In genomic region chr10:23081156-23081833, GRCh38 we compare ENCODE assay signal across 16 cellular contexts. TPM values are rescaled to one million over a fixed set of nuclear protein-coding genes. Genes with fewer than 3 reads are reported as not detected.
DNase-seq lines count a peak whose midpoint lies in the region; ATAC-seq and TF ChIP-seq lines count a peak whose summit lies in the region.
"Had no signal": no experiment of that assay in that cellular context is flagged by ENCODE, and none has a peak within 500 bp of the region (broad histone marks: within the 10 kb centered on the region; RNA-seq: fewer than 3 reads in every experiment).

No MANE protein-coding gene starts in this region.

- TF ChIP-seq POLR2A in prostate gland (IDR thresholded peaks at IDR 0.05) = no peak

- H3K36me3 ChIP-seq in SJCRH30 = no peaks in the 10 kb centered on the region
- no peaks in the 10 kb centered on the region for H3K36me3 ChIP-seq in prostate gland
- H3K36me3 ChIP-seq: brain microvascular endothelial cell, stomach had no signal

- H3K36me3 Mint-ChIP-seq in HFFc6 (ENCODE audit: low read depth) = no peaks in the 10 kb centered on the region

- no peak overlapping the region for H3K4me3 Mint-ChIP-seq in HFFc6
- H3K4me3 Mint-ChIP-seq: CD4-positive, alpha-beta T cell had no signal

- H3K27ac ChIP-seq in SJCRH30 (peak overlapping the region; percentile 4; the same call in 1 of the 2 replicates), prostate gland (no peak overlapping the region)
- H3K27ac ChIP-seq: brain microvascular endothelial cell had no signal

- no peak for TF ChIP-seq CTCF in HFFc6 (IDR thresholded peaks at IDR 0.05)
- TF ChIP-seq CTCF in fibroblast of the aortic adventitia (IDR thresholded peaks at IDR 0.05; ENCODE audit: insufficient read depth, low read length) = no peak
- TF ChIP-seq CTCF in prostate gland (IDR thresholded peaks at IDR 0.05) = no peak

- peak; percentile 6 for DNase-seq in HFFc6
- DNase-seq in SJCRH30 = peak; percentile 49 to 72
- peak; percentile 73 for DNase-seq in fibroblast of the aortic adventitia (ENCODE audit: low read depth)
- peak; percentile 22 for DNase-seq in prostate gland (ENCODE audit: low spot score)
- no peak for DNase-seq in left colon
- DNase-seq: brain microvascular endothelial cell; CD4-positive, alpha-beta T cell; effector CD8-positive, alpha-beta T cell; head of caudate nucleus; stomach; T-helper 9 cell had no signal

- H3K4me1 Mint-ChIP-seq in HFFc6 (ENCODE audit: low read depth) = 0 out of 2 replicates have a peak, but pooled peaks cover 8% of the 10 kb centered on the region

- H3K4me1 ChIP-seq in SJCRH30 = peaks cover 25% of the 10 kb centered on the region
- no peaks in the 10 kb centered on the region for H3K4me1 ChIP-seq in prostate gland (replicated peaks)

- H3K4me3 ChIP-seq in SJCRH30 (peak overlapping the region; percentile 9), fibroblast of the aortic adventitia (ENCODE audit: low read depth, low read length) (no peak overlapping the region), prostate gland (no peak overlapping the region)
- H3K4me3 ChIP-seq: skin epidermis, stomach had no signal

- peaks cover 36% of the 10 kb centered on the region for H3K27me3 Mint-ChIP-seq in HFFc6 (ENCODE audit: insufficient read depth)

- H3K9me3 Mint-ChIP-seq in HFFc6 = no peaks in the 10 kb centered on the region
- H3K9me3 Mint-ChIP-seq: activated T-helper 2 cell treated with anti-CD3 and anti-CD28 coated beads, Interferon-gamma antibody, Interleukin-2, Interleukin-4, amounts not matched to agents 10 μg/mL and 5 μg/mL and 100 μg/mL, durations not matched to agents 14 hours and 24 hours and 36 hours; CD4-positive, alpha-beta T cell had no signal

- ATAC-seq in left colon = no peak
- no peak for ATAC-seq in GM19035 (IDR thresholded peaks at IDR 0.05; ENCODE audit: unreplicated experiment)
- no peak for ATAC-seq in GM18870 (IDR thresholded peaks at IDR 0.05; ENCODE audit: unreplicated experiment)
- ATAC-seq: Panc1 had no signal

- H3K27ac Mint-ChIP-seq in HFFc6 = no peak overlapping the region
- H3K27ac Mint-ChIP-seq: activated T-helper 2 cell treated with anti-CD3 and anti-CD28 coated beads, Interferon-gamma antibody, Interleukin-2, Interleukin-4, amounts not matched to agents 10 μg/mL and 5 μg/mL and 100 μg/mL, durations not matched to agents 14 hours and 24 hours and 36 hours; CD4-positive, alpha-beta T cell had no signal

- 8% methylated on average over 8 of the region's 8 CpGs for WGBS in prostate gland

- H3K9me3 ChIP-seq in SJCRH30 (replicated peaks) (no peaks in the 10 kb centered on the region; the same call in 1 of the 2 replicates), prostate gland (no peaks in the 10 kb centered on the region)
- H3K9me3 ChIP-seq: stomach had no signal

- intact Hi-C loops in prostate gland (cut with DNase I) (no loop called here), left colon (cut with DNase I, micrococcal nuclease) (no loop called here)

- H3K27me3 ChIP-seq in SJCRH30 (no peaks in the 10 kb centered on the region), prostate gland (replicated peaks; ENCODE audit: insufficient read depth) (no peaks in the 10 kb centered on the region)

RNA-seq across cellular contexts. Expression of gene MSRB2, which starts 14.1 kb away (rescaled TPM):
- total RNA-seq in HFFc6 (2021; fragmentation: NEBNext Ultra II Directional; extraction: Animal tissue kit (Norgen Biotek cat#: 25700)) = 10 to 100 TPM; 23.5 to 31.2 (median 26.2) TPM
- total RNA-seq in SJCRH30 (2014; rRNA removed; shearing (Covaris generic)) = 22.7 and 23.8 TPM in 2 replicates
- 7.3 and 12.0 TPM in 2 replicates for total RNA-seq in fibroblast of the aortic adventitia (ENCODE audit: low replicate concordance)
- total RNA-seq in prostate gland = 10 to 100 TPM; 21.2 to 24.5 TPM
- total RNA-seq in left colon = 10 to 100 TPM; 39.9 to 43.7 TPM

Comparison
In these comparisons a context has a peak if more than half of its experiments do, and no peak if none do; other contexts are left out.
1. DNase-seq: peak in HFFc6 (single experiment), SJCRH30 (2 of 2), fibroblast of the aortic adventitia (single experiment) and prostate gland (single experiment); none in left colon (0 of 2).